In the genomic region with DNA sequence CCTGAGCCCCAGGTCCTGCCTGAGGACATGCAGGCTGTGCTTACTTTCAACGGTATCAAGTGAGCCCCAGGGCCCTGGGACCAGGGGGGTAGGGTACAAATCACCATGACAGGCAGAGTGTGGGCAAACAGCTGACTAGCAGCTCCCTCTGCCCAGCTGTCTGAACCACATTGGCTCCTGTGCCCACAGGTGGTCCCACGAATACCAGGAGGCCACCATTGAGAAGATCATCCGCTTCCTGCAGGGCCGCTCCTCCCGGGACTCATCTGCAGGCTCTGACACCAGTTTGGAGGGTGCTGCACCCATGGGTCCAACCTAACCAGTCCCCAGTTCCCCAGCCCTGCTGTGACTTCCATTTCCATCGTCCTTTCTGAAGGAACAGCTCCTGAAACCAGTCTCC, we compare ENCODE assay signal across 32 cellular contexts. TPM values are rescaled to one million over a fixed set of nuclear protein-coding genes. Genes with fewer than 3 reads are reported as not detected.
"Had no signal": no experiment of that assay in that cellular context is flagged by ENCODE, and none has a peak within 500 bp of the region (broad histone marks: within the 10 kb centered on the region; RNA-seq: fewer than 3 reads in every experiment).

No MANE protein-coding gene starts in this region.

- H3K27me3 Mint-ChIP-seq: activated CD4-positive, alpha-beta memory T cell treated with anti-CD3 and anti-CD28 coated beads, Interleukin-2, amount 10 ng/mL, durations not matched to agents 7 days and 5 days; activated CD4-positive, alpha-beta T cell treated with anti-CD3 and anti-CD28 coated beads, Interleukin-2, amount 10 ng/mL, durations not matched to agents 7 days and 5 days; activated naive CD4-positive, alpha-beta T cell treated with anti-CD3 and anti-CD28 coated beads, Interleukin-2, amount 10 ng/mL, durations not matched to agents 7 days and 5 days; activated naive CD8-positive, alpha-beta T cell treated with anti-CD3 and anti-CD28 coated beads, Interleukin-2, amount 10 ng/mL, durations not matched to agents 7 days and 5 days; T-cell had no signal

- H3K4me1 Mint-ChIP-seq: activated CD4-positive, alpha-beta T cell treated with anti-CD3 and anti-CD28 coated beads, Interleukin-2, amount 10 ng/mL, durations not matched to agents 7 days and 5 days; activated naive CD4-positive, alpha-beta T cell treated with anti-CD3 and anti-CD28 coated beads, Interleukin-2, amount 10 ng/mL, durations not matched to agents 7 days and 5 days; activated naive CD8-positive, alpha-beta T cell treated with anti-CD3 and anti-CD28 coated beads, Interleukin-2, amount 10 ng/mL, durations not matched to agents 7 days and 5 days; T-cell had no signal

- H3K27ac ChIP-seq: SK-N-MC had no signal

- H3K27ac Mint-ChIP-seq: activated CD4-positive, alpha-beta memory T cell treated with anti-CD3 and anti-CD28 coated beads, Interleukin-2, amount 10 ng/mL, durations not matched to agents 7 days and 5 days; activated CD4-positive, alpha-beta T cell treated with anti-CD3 and anti-CD28 coated beads, Interleukin-2, amount 10 ng/mL, durations not matched to agents 7 days and 5 days; activated naive CD4-positive, alpha-beta T cell treated with anti-CD3 and anti-CD28 coated beads, Interleukin-2, amount 10 ng/mL, durations not matched to agents 7 days and 5 days; activated naive CD8-positive, alpha-beta T cell treated with anti-CD3 and anti-CD28 coated beads, Interleukin-2, amount 10 ng/mL, durations not matched to agents 7 days and 5 days; activated T-helper 2 cell treated with anti-CD3 and anti-CD28 coated beads, Interferon-gamma antibody, Interleukin-2, Interleukin-4, amounts not matched to agents 10 μg/mL and 5 μg/mL and 100 μg/mL, durations not matched to agents 14 hours and 24 hours and 36 hours; T-cell had no signal

- ATAC-seq: Right ventricle myocardium inferior, T-cell had no signal

- H3K4me3 ChIP-seq: SK-N-MC had no signal

- H3K4me3 Mint-ChIP-seq: activated CD4-positive, alpha-beta memory T cell treated with anti-CD3 and anti-CD28 coated beads, Interleukin-2, amount 10 ng/mL, durations not matched to agents 7 days and 5 days; activated CD4-positive, alpha-beta T cell treated with anti-CD3 and anti-CD28 coated beads, Interleukin-2, amount 10 ng/mL, durations not matched to agents 7 days and 5 days; activated naive CD4-positive, alpha-beta T cell treated with anti-CD3 and anti-CD28 coated beads, Interleukin-2, amount 10 ng/mL, durations not matched to agents 7 days and 5 days; activated naive CD8-positive, alpha-beta T cell treated with anti-CD3 and anti-CD28 coated beads, Interleukin-2, amount 10 ng/mL, durations not matched to agents 7 days and 5 days; T-cell had no signal

- DNase-seq: activated CD4-positive, alpha-beta memory T cell treated with anti-CD3 and anti-CD28 coated beads, Interleukin-2, amount 10 ng/mL, durations not matched to agents 7 days and 5 days; activated CD4-positive, alpha-beta T cell treated with anti-CD3 and anti-CD28 coated beads, Interleukin-2, amount 10 ng/mL, durations not matched to agents 7 days and 5 days; activated CD4-positive, CD25-positive, alpha-beta regulatory T cell; activated gamma-delta T cell treated with Interleukin-2 at 50 U/mL for 16 hours; activated naive CD4-positive, alpha-beta T cell treated with anti-CD3 and anti-CD28 coated beads, Interleukin-2, amount 10 ng/mL, durations not matched to agents 7 days and 5 days; activated naive CD8-positive, alpha-beta T cell treated with anti-CD3 and anti-CD28 coated beads, Interleukin-2, amount 10 ng/mL, durations not matched to agents 7 days and 5 days; activated T-cell treated with anti-CD3 and anti-CD28 coated beads for 4 hours; activated T-cell treated with anti-CD3 and anti-CD28 coated beads, Interleukin-2, amount 50 U/mL, for 48 hours; aorta; central memory CD4-positive, alpha-beta T cell; KG1; NCI-H1048; NCI-H1417; NCI-H1930; NCI-H2107; NCI-H2171 treated with DMSO at 0.1 percent for 48 hours; NCI-H226; NCI-H526; NCI-H82; T-cell; T-helper 2 cell; T1000 had no signal

- H3K9me3 Mint-ChIP-seq: activated CD4-positive, alpha-beta memory T cell treated with anti-CD3 and anti-CD28 coated beads, Interleukin-2, amount 10 ng/mL, durations not matched to agents 7 days and 5 days; activated CD4-positive, alpha-beta T cell treated with anti-CD3 and anti-CD28 coated beads, Interleukin-2, amount 10 ng/mL, durations not matched to agents 7 days and 5 days; activated naive CD4-positive, alpha-beta T cell treated with anti-CD3 and anti-CD28 coated beads, Interleukin-2, amount 10 ng/mL, durations not matched to agents 7 days and 5 days; activated naive CD8-positive, alpha-beta T cell treated with anti-CD3 and anti-CD28 coated beads, Interleukin-2, amount 10 ng/mL, durations not matched to agents 7 days and 5 days; activated T-helper 2 cell treated with anti-CD3 and anti-CD28 coated beads, Interferon-gamma antibody, Interleukin-2, Interleukin-4, amounts not matched to agents 10 μg/mL and 5 μg/mL and 100 μg/mL, durations not matched to agents 14 hours and 24 hours and 36 hours; T-cell had no signal

RNA-seq across cellular contexts. Expression of gene VTN, which starts 25.9 kb away (rescaled TPM):
- total RNA-seq: M059J had no signal

RNA-seq across cellular contexts. Expression of gene SEBOX, which starts 31.0 kb away (rescaled TPM):
- total RNA-seq: activated CD4-positive, alpha-beta memory T cell treated with anti-CD3 and anti-CD28 coated beads, Interleukin-2, amount 10 ng/mL, durations not matched to agents 7 days and 5 days; activated CD4-positive, alpha-beta T cell treated with anti-CD3 and anti-CD28 coated beads, Interleukin-2, amount 10 ng/mL, durations not matched to agents 7 days and 5 days; activated CD8-positive, alpha-beta memory T cell treated with anti-CD3 and anti-CD28 coated beads for 36 hours; activated naive CD8-positive, alpha-beta T cell treated with anti-CD3 and anti-CD28 coated beads, Interleukin-2, amount 10 ng/mL, durations not matched to agents 7 days and 5 days; activated T-helper 2 cell treated with anti-CD3 and anti-CD28 coated beads, Interferon-gamma antibody, Interleukin-2, Interleukin-4, amounts not matched to agents 10 μg/mL and 5 μg/mL and 100 μg/mL, durations not matched to agents 14 hours and 24 hours and 36 hours; aorta; bronchial epithelial cell; LHCN-M2; M059J; NCI-H460; OCI-LY7; Right ventricle myocardium inferior; RPMI7951; T-cell had no signal
- polyA plus RNA-seq: aorta had no signal
